In genomic region chr3:31895471-31895870, GRCh38 we compare ENCODE assay signal across 16 cellular contexts.
"Had no signal": no experiment of that assay in that cellular context is flagged by ENCODE, and none has a peak within 500 bp of the region (broad histone marks: within the 10 kb centered on the region; RNA-seq: fewer than 3 reads in every experiment).

No MANE protein-coding gene starts in this region.

- H3K4me3 ChIP-seq: coronary artery, mucosa of descending colon, spleen had no signal

- ATAC-seq: activated T-cell treated with anti-CD3 and anti-CD28 coated beads, Interleukin-2, amount 50 U/mL, for 4 hours; mucosa of descending colon; naive thymus-derived CD8-positive, alpha-beta T cell; right cardiac atrium had no signal

- H3K27ac ChIP-seq: coronary artery, neutrophil, spleen had no signal

- H3K27me3 ChIP-seq: neutrophil, spleen had no signal

- H3K36me3 ChIP-seq: neutrophil, spleen had no signal

- DNase-seq: activated CD4-positive, alpha-beta T cell treated with anti-CD3 and anti-CD28 coated beads for 1 hour; activated CD4-positive, alpha-beta T cell treated with anti-CD3 and anti-CD28 coated beads, Interleukin-2, amount 50 U/mL, for 48 hours; activated gamma-delta T cell; activated T-cell treated with anti-CD3 and anti-CD28 coated beads, Interleukin-2, amount 50 U/mL, for 4 hours; central memory CD4-positive, alpha-beta T cell; effector CD4-positive, alpha-beta T cell; hypothalamus; mucosa of descending colon; naive thymus-derived CD8-positive, alpha-beta T cell; right cardiac atrium; spleen; stimulated activated CD4-positive, alpha-beta T cell treated with anti-CD3 and anti-CD28 coated beads, Interleukin-1b, Interleukin-23, amount 100 ng/mL, for 48 hours; stimulated activated naive CD4-positive, alpha-beta T cell; substantia nigra had no signal

- H3K9me3 ChIP-seq: mucosa of descending colon, neutrophil, spleen had no signal
